ENCODE assay signal across 1 cellular context in genomic region chr15:47551079-47551478, GRCh38.
TF ChIP-seq lines count a peak whose summit lies in the region.

No MANE protein-coding gene starts in this region.

TF ChIP-seq in SK-N-SH treated with all-trans-retinoic acid at 6 μM for 48 hours, 23 proteins besides CTCF, POLR2A, EP300 and RAD21 (continued from another document):
- TF ChIP-seq, protein P1, sequence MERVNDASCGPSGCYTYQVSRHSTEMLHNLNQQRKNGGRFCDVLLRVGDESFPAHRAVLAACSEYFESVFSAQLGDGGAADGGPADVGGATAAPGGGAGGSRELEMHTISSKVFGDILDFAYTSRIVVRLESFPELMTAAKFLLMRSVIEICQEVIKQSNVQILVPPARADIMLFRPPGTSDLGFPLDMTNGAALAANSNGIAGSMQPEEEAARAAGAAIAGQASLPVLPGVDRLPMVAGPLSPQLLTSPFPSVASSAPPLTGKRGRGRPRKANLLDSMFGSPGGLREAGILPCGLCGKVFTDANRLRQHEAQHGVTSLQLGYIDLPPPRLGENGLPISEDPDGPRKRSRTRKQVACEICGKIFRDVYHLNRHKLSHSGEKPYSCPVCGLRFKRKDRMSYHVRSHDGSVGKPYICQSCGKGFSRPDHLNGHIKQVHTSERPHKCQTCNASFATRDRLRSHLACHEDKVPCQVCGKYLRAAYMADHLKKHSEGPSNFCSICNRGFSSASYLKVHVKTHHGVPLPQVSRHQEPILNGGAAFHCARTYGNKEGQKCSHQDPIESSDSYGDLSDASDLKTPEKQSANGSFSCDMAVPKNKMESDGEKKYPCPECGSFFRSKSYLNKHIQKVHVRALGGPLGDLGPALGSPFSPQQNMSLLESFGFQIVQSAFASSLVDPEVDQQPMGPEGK (CRISPR knock-in tag; IDR thresholded peaks at IDR 0.05; ENCODE audit: borderline replicate concordance), result no peak
- TF ChIP-seq ESRRG (CRISPR knock-in tag; IDR thresholded peaks at IDR 0.05) (no peak), ZFP30 (CRISPR knock-in tag; IDR thresholded peaks at IDR 0.05) (no peak), CSRNP3 (CRISPR knock-in tag; IDR thresholded peaks at IDR 0.05) (no peak), ZNF565 (CRISPR knock-in tag; conservative IDR thresholded peaks at IDR 0.05; ENCODE audit: low read depth) (no peak), ZC3H10 (CRISPR knock-in tag; IDR thresholded peaks at IDR 0.05) (no peak), ZFP3 (CRISPR knock-in tag; IDR thresholded peaks at IDR 0.05) (no peak), TOX (CRISPR knock-in tag; IDR thresholded peaks at IDR 0.05; ENCODE audit: borderline replicate concordance) (no peak), OSR1 (CRISPR knock-in tag; IDR thresholded peaks at IDR 0.05) (no peak), CSDC2 (CRISPR knock-in tag; IDR thresholded peaks at IDR 0.05) (no peak), TSHZ2 (CRISPR knock-in tag; IDR thresholded peaks at IDR 0.05) (no peak), BACH2 (CRISPR knock-in tag; IDR thresholded peaks at IDR 0.05; ENCODE audit: borderline replicate concordance) (no peak), TCF4 (CRISPR knock-in tag; IDR thresholded peaks at IDR 0.05; ENCODE audit: borderline replicate concordance) (no peak), GLIS3 (CRISPR knock-in tag; IDR thresholded peaks at IDR 0.05) (no peak), SNAI2 (CRISPR knock-in tag; IDR thresholded peaks at IDR 0.05) (no peak), ISL1 (CRISPR knock-in tag; IDR thresholded peaks at IDR 0.05) (no peak), RARB (CRISPR knock-in tag; IDR thresholded peaks at IDR 0.05) (no peak)
- TF ChIP-seq, protein P2, sequence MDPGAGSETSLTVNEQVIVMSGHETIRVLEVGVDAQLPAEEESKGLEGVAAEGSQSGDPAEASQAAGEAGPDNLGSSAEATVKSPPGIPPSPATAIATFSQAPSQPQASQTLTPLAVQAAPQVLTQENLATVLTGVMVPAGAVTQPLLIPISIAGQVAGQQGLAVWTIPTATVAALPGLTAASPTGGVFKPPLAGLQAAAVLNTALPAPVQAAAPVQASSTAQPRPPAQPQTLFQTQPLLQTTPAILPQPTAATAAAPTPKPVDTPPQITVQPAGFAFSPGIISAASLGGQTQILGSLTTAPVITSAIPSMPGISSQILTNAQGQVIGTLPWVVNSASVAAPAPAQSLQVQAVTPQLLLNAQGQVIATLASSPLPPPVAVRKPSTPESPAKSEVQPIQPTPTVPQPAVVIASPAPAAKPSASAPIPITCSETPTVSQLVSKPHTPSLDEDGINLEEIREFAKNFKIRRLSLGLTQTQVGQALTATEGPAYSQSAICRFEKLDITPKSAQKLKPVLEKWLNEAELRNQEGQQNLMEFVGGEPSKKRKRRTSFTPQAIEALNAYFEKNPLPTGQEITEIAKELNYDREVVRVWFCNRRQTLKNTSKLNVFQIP (CRISPR knock-in tag; IDR thresholded peaks at IDR 0.05; ENCODE audit: borderline replicate concordance, low read depth), result no peak
